ENCODE assay signal across 24 cellular contexts in the genomic region with DNA sequence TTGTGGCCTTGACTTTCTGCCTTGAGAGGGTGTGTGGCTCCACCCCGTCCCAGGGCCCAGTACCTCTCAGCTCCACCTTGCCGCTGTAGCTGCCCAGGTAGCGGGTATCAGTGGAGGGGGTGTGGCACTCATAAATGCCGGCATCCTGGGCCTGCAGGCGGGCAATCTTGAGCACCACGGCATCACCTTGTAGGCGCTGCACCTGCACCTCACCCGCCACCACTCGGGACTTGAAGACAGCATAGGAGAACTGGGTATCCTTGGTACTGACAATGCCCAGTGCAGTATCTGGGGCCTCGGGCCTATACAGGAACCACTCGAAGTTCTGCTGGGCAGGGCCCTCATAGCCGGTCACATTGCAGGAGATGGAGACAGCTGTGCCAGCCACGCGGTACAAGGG. TPM values are rescaled to one million over a fixed set of nuclear protein-coding genes. Genes with fewer than 3 reads are reported as not detected.
"Had no signal": no experiment of that assay in that cellular context is flagged by ENCODE, and none has a peak within 500 bp of the region (broad histone marks: within the 10 kb centered on the region; RNA-seq: fewer than 3 reads in every experiment).

No MANE protein-coding gene starts in this region.

- H3K27me3 ChIP-seq: foreskin keratinocyte, hepatocyte, SJCRH30 had no signal

- FAIRE-seq: astrocyte, bronchial epithelial cell had no signal

- H2AFZ ChIP-seq: hepatocyte, parathyroid adenoma had no signal

- H3K4me1 ChIP-seq: parathyroid adenoma, SJCRH30 had no signal

- H3K9me3 Mint-ChIP-seq: activated CD4-positive, alpha-beta T cell treated with anti-CD3 and anti-CD28 coated beads, Interleukin-2, amount 10 ng/mL, durations not matched to agents 24 days and 14 days; activated T-cell treated with anti-CD3 and anti-CD28 coated beads, Interleukin-2, amount 50 U/mL, for 72 hours; memory B cell; natural killer cell had no signal

- H3K79me2 ChIP-seq: parathyroid adenoma had no signal

- H3K36me3 ChIP-seq: SJCRH30 had no signal

- H3K4me3 Mint-ChIP-seq: activated CD4-positive, alpha-beta T cell treated with anti-CD3 and anti-CD28 coated beads, Interleukin-2, amount 10 ng/mL, durations not matched to agents 24 days and 14 days; activated CD8-positive, alpha-beta T cell treated with anti-CD3 and anti-CD28 coated beads, Interleukin-2, amount 10 ng/mL, durations not matched to agents 7 days and 5 days; activated T-cell treated with anti-CD3 and anti-CD28 coated beads, Interleukin-2, amount 50 U/mL, for 72 hours; memory B cell; natural killer cell had no signal

- H3K4me3 ChIP-seq: hepatocyte, SJCRH30 had no signal

- ATAC-seq: activated CD8-positive, alpha-beta T cell treated with anti-CD3 and anti-CD28 coated beads, Interleukin-2, amount 10 ng/mL, durations not matched to agents 7 days and 5 days; activated T-cell treated with anti-CD3 and anti-CD28 coated beads, Interleukin-2, amount 50 U/mL, for 72 hours; foreskin keratinocyte; natural killer cell; stimulated activated naive CD8-positive, alpha-beta T cell treated with anti-CD3 and anti-CD28 coated beads, Interleukin-15, Interleukin-2, amounts not matched to agents 100 U/mL and 50 U/mL, for 24 hours had no signal

- H3K9ac ChIP-seq: parathyroid adenoma had no signal

- DNase-seq: activated CD4-positive, alpha-beta T cell treated with anti-CD3 and anti-CD28 coated beads, Interleukin-2, amount 10 ng/mL, durations not matched to agents 24 days and 14 days; activated CD4-positive, CD25-positive, alpha-beta regulatory T cell; activated CD8-positive, alpha-beta T cell treated with anti-CD3 and anti-CD28 coated beads, Interleukin-2, amount 10 ng/mL, durations not matched to agents 7 days and 5 days; activated effector memory CD4-positive, alpha-beta T cell treated with anti-CD3 and anti-CD28 coated beads, Interleukin-2, amount 50 U/mL, for 16 hours; activated naive CD4-positive, alpha-beta T cell treated with anti-CD3 and anti-CD28 coated beads, Interleukin-2, amount 50 U/mL, for 16 hours; activated T-cell treated with anti-CD3 and anti-CD28 coated beads, Interleukin-2, amount 50 U/mL, for 72 hours; foreskin keratinocyte; islet precursor cell; natural killer cell; SJCRH30; stimulated activated CD4-positive, alpha-beta T cell treated with anti-CD3 and anti-CD28 coated beads, Interleukin-12 subunit alpha, Interleukin-12 subunit beta, amount 100 ng/mL, for 4 hours; stimulated activated CD4-positive, alpha-beta T cell treated with anti-CD3 and anti-CD28 coated beads, Interleukin-1b, Interleukin-23, amount 100 ng/mL, for 48 hours; stimulated activated naive CD8-positive, alpha-beta T cell treated with anti-CD3 and anti-CD28 coated beads, Interleukin-15, Interleukin-2, amounts not matched to agents 100 U/mL and 50 U/mL, for 24 hours; T1000; trophoblast cell had no signal

- H3K27ac ChIP-seq: foreskin keratinocyte, hepatocyte, parathyroid adenoma, SJCRH30 had no signal

- H3K4me2 ChIP-seq: hepatocyte had no signal

- H3K36me3 Mint-ChIP-seq: natural killer cell had no signal

- H3K27ac Mint-ChIP-seq: activated CD4-positive, alpha-beta T cell treated with anti-CD3 and anti-CD28 coated beads, Interleukin-2, amount 10 ng/mL, durations not matched to agents 24 days and 14 days; activated CD8-positive, alpha-beta T cell treated with anti-CD3 and anti-CD28 coated beads, Interleukin-2, amount 10 ng/mL, durations not matched to agents 7 days and 5 days; activated T-cell treated with anti-CD3 and anti-CD28 coated beads, Interleukin-2, amount 50 U/mL, for 72 hours; memory B cell; natural killer cell had no signal

- H3K27me3 Mint-ChIP-seq: activated CD4-positive, alpha-beta T cell treated with anti-CD3 and anti-CD28 coated beads, Interleukin-2, amount 10 ng/mL, durations not matched to agents 24 days and 14 days; memory B cell had no signal

- H3K9me3 ChIP-seq: SJCRH30 had no signal

RNA-seq across cellular contexts. Expression of a gene that starts 13.5 kb away (rescaled TPM):
- total RNA-seq: activated CD4-positive, alpha-beta T cell treated with anti-CD3 and anti-CD28 coated beads, Interleukin-2, amount 10 ng/mL, durations not matched to agents 24 days and 14 days; activated CD8-positive, alpha-beta T cell treated with anti-CD3 and anti-CD28 coated beads, Interleukin-2, amount 10 ng/mL, durations not matched to agents 7 days and 5 days; astrocyte; epithelial cell of proximal tubule; foreskin keratinocyte; hepatocyte; left lobe of liver; natural killer cell; SJCRH30; T-helper 1 cell treated with Interleukin-12 subunit alpha and Interleukin-12 subunit beta and Interleukin-4 antibody, amounts not matched to agents 30 ng/mL and 1 ng/mL, for 36 hours had no signal
- polyA plus RNA-seq: fibroblast of lung, foreskin keratinocyte, hepatocyte had no signal

RNA-seq across cellular contexts. Expression of a gene that starts 20.8 kb away (rescaled TPM):
- total RNA-seq: activated CD4-positive, alpha-beta T cell treated with anti-CD3 and anti-CD28 coated beads, Interleukin-2, amount 10 ng/mL, durations not matched to agents 24 days and 14 days; activated CD8-positive, alpha-beta T cell treated with anti-CD3 and anti-CD28 coated beads, Interleukin-2, amount 10 ng/mL, durations not matched to agents 7 days and 5 days; activated T-cell treated with anti-CD3 and anti-CD28 coated beads, Interleukin-2, amount 50 U/mL, for 72 hours; bronchial epithelial cell; epithelial cell of proximal tubule; foreskin keratinocyte; natural killer cell; T-helper 1 cell treated with Interleukin-12 subunit alpha and Interleukin-12 subunit beta and Interleukin-4 antibody, amounts not matched to agents 30 ng/mL and 1 ng/mL, for 36 hours had no signal
- polyA plus RNA-seq: foreskin keratinocyte had no signal

RNA-seq across cellular contexts. Expression of a gene that starts 24.8 kb away (rescaled TPM):
- total RNA-seq: activated CD4-positive, alpha-beta T cell treated with anti-CD3 and anti-CD28 coated beads, Interleukin-2, amount 10 ng/mL, durations not matched to agents 24 days and 14 days; activated CD8-positive, alpha-beta T cell treated with anti-CD3 and anti-CD28 coated beads, Interleukin-2, amount 10 ng/mL, durations not matched to agents 7 days and 5 days; bronchial epithelial cell; epithelial cell of proximal tubule; fibroblast of lung; foreskin keratinocyte; hepatocyte; natural killer cell; T-helper 1 cell treated with Interleukin-12 subunit alpha and Interleukin-12 subunit beta and Interleukin-4 antibody, amounts not matched to agents 30 ng/mL and 1 ng/mL, for 36 hours had no signal
- polyA plus RNA-seq: fibroblast of lung, foreskin keratinocyte, hepatocyte had no signal

RNA-seq across cellular contexts. Expression of a gene that starts 56.6 kb away (rescaled TPM):
- total RNA-seq: activated CD4-positive, alpha-beta T cell treated with anti-CD3 and anti-CD28 coated beads, Interleukin-2, amount 10 ng/mL, durations not matched to agents 24 days and 14 days; activated CD8-positive, alpha-beta T cell treated with anti-CD3 and anti-CD28 coated beads, Interleukin-2, amount 10 ng/mL, durations not matched to agents 7 days and 5 days; activated T-cell treated with anti-CD3 and anti-CD28 coated beads, Interleukin-2, amount 50 U/mL, for 72 hours; astrocyte; bronchial epithelial cell; epithelial cell of proximal tubule; fibroblast of lung; foreskin keratinocyte; left lobe of liver; natural killer cell; SJCRH30; T-helper 1 cell treated with Interleukin-12 subunit alpha and Interleukin-12 subunit beta and Interleukin-4 antibody, amounts not matched to agents 30 ng/mL and 1 ng/mL, for 36 hours had no signal
- polyA plus RNA-seq: fibroblast of lung, foreskin keratinocyte had no signal
